30 cellular contexts compared by ENCODE assay signal in the genomic region with DNA sequence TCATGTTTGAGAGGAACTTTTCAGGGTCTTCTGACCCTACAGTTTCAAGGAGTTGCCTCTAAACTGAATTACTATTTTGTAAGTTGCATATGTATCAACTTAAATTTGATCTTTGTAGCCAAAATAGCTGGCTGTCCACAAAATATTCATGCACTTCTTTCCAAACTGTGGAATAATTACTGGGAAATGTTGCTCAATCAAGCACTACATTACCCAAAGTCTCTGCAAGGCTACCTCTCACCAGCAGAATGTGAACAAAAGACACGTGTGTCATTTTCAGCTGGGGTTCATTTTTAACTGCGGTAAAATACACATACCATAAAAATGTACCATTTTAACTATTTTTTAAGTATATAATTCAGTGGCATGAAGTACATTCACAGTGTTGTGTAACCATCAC.
"Had no signal": no experiment of that assay in that cellular context is flagged by ENCODE, and none has a peak within 500 bp of the region (broad histone marks: within the 10 kb centered on the region; RNA-seq: fewer than 3 reads in every experiment).

No MANE protein-coding gene starts in this region.

- H3K4me3 ChIP-seq: esophagus muscularis mucosa, gastrocnemius medialis, heart left ventricle had no signal

- H3K4me1 ChIP-seq: esophagus muscularis mucosa, foreskin keratinocyte, gastrocnemius medialis had no signal

- H3K9me3 ChIP-seq: esophagus muscularis mucosa, gastrocnemius medialis had no signal

- H3K36me3 ChIP-seq: brain microvascular endothelial cell, esophagus muscularis mucosa, gastrocnemius medialis, heart left ventricle, WERI-Rb-1 had no signal

- ATAC-seq: activated CD4-positive, CD25-positive, alpha-beta regulatory T cell treated with anti-CD3 and anti-CD28 coated beads, Interleukin-2, amount 50 U/mL, for 24 hours; activated CD8-positive, alpha-beta T cell treated with anti-CD3 and anti-CD28 coated beads for 36 hours; activated naive CD8-positive, alpha-beta T cell treated with anti-CD3 and anti-CD28 coated beads, Interleukin-2, amount 50 U/mL, for 24 hours; activated T-cell treated with anti-CD3 and anti-CD28 coated beads, Interleukin-2, amount 50 U/mL, for 4 hours; effector memory CD8-positive, alpha-beta T cell; foreskin keratinocyte; gastrocnemius medialis; heart left ventricle; T-helper 17 cell had no signal

- H3K27ac ChIP-seq: brain microvascular endothelial cell, esophagus muscularis mucosa, foreskin keratinocyte, gastrocnemius medialis, heart left ventricle, WERI-Rb-1 had no signal

- H3K27me3 ChIP-seq: brain microvascular endothelial cell, esophagus muscularis mucosa, foreskin keratinocyte, gastrocnemius medialis, heart left ventricle had no signal

- DNase-seq: activated B cell treated with CpG ODN at 0.5 μM for 24 hours; activated CD4-positive, alpha-beta T cell treated with anti-CD3 and anti-CD28 coated beads for 48 hours; activated CD4-positive, alpha-beta T cell treated with anti-CD3 and anti-CD28 coated beads, Interleukin-2, amount 50 U/mL, for 1 hour; activated CD4-positive, alpha-beta T cell treated with anti-CD3 and anti-CD28 coated beads, Interleukin-2, amount 50 U/mL, for 48 hours; activated CD8-positive, alpha-beta memory T cell treated with anti-CD3 and anti-CD28 coated beads for 24 hours; activated CD8-positive, alpha-beta T cell treated with anti-CD3 and anti-CD28 coated beads for 36 hours; activated effector memory CD4-positive, alpha-beta T cell treated with anti-CD3 and anti-CD28 coated beads, Interleukin-2, amount 50 U/mL, for 16 hours; activated naive CD4-positive, alpha-beta T cell treated with anti-CD3 and anti-CD28 coated beads for 36 hours; activated naive CD8-positive, alpha-beta T cell treated with anti-CD3 and anti-CD28 coated beads for 36 hours; activated naive CD8-positive, alpha-beta T cell treated with anti-CD3 and anti-CD28 coated beads, Interleukin-2, amount 50 U/mL, for 24 hours; activated T-cell treated with anti-CD3 and anti-CD28 coated beads, Interleukin-2, amount 50 U/mL, for 4 hours; amniotic stem cell; anterior cingulate cortex; brain microvascular endothelial cell; caudate nucleus; cortex of kidney; dermis blood vessel endothelial cell; effector CD4-positive, alpha-beta T cell; effector memory CD8-positive, alpha-beta T cell; erythroblast; foreskin keratinocyte; gastrocnemius medialis; glutamatergic neuron; T-helper 1 cell; T-helper 17 cell; T1000; WERI-Rb-1 had no signal
